In the genomic region with DNA sequence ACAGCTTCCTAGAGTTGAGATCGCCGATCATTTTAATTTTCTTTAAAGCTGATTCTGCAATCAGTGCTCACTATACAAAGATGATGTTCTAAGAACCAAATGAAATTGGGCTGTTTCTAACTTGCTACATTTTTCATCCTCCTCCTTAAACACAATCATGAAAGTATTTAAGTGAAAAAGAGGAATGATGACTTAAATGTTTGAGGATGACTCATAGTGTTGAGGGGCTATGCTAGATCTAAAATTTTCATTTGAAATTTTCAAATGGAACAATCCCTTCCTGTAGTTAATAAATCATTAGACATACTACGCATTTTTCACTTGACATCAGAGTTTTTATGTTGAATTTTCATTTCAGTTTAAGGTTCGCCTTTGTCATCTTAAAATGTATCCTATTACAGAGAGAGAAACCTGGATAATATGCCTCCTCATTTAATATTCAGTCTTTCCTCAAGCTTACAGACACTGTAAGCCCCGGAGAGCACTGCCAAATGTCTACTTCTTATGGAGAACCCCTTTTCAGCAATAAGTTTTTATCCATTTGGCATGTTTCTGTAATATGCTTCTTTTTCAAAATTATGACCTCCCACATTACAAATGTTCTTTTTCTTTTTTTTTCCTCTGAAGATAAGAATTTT, we compare ENCODE assay signal across 15 cellular contexts.
"Had no signal": no experiment of that assay in that cellular context is flagged by ENCODE, and none has a peak within 500 bp of the region (broad histone marks: within the 10 kb centered on the region; RNA-seq: fewer than 3 reads in every experiment).

No MANE protein-coding gene starts in this region.

- ATAC-seq: activated CD8-positive, alpha-beta memory T cell treated with anti-CD3 and anti-CD28 coated beads, Interleukin-2, amount 10 ng/mL, durations not matched to agents 7 days and 5 days; natural killer cell treated with Interleukin-12 subunit alpha and Interleukin-12 subunit beta and Interleukin-15 and Interleukin-18, amount 100 ng/mL, for 72 hours; stimulated activated naive B cell treated with anti-CD40 and anti-IgM and Interleukin-4, amounts not matched to agents 10 μg/mL and 1 μg/mL and 100 μg/mL, for 72 hours had no signal

- DNase-seq: activated CD4-positive, alpha-beta T cell treated with anti-CD3 and anti-CD28 coated beads for 1 hour; activated CD4-positive, alpha-beta T cell treated with anti-CD3 and anti-CD28 coated beads, Interleukin-2, amount 50 U/mL, for 48 hours; activated CD8-positive, alpha-beta memory T cell treated with anti-CD3 and anti-CD28 coated beads, Interleukin-2, amount 10 ng/mL, durations not matched to agents 7 days and 5 days; activated naive CD4-positive, alpha-beta T cell treated with anti-CD3 and anti-CD28 coated beads for 36 hours; activated T-cell treated with anti-CD3 and anti-CD28 coated beads, Interleukin-2, amount 50 U/mL, for 1 hour; foreskin melanocyte; kidney glomerular epithelial cell; mesenchymal stem cell; posterior cingulate gyrus; stimulated activated CD4-positive, alpha-beta T cell treated with anti-CD3 and anti-CD28 coated beads, Interleukin-2, amount 100 ng/mL, for 48 hours; stimulated activated naive B cell treated with anti-CD40 and anti-IgM and Interleukin-4, amounts not matched to agents 10 μg/mL and 1 μg/mL and 100 μg/mL, for 72 hours; tibial artery had no signal

- H3K36me3 Mint-ChIP-seq: activated CD8-positive, alpha-beta memory T cell treated with anti-CD3 and anti-CD28 coated beads, Interleukin-2, amount 10 ng/mL, durations not matched to agents 7 days and 5 days; stimulated activated naive B cell treated with anti-CD40 and anti-IgM and Interleukin-4, amounts not matched to agents 10 μg/mL and 1 μg/mL and 100 μg/mL, for 72 hours had no signal

- H3K27me3 Mint-ChIP-seq: activated CD8-positive, alpha-beta memory T cell treated with anti-CD3 and anti-CD28 coated beads, Interleukin-2, amount 10 ng/mL, durations not matched to agents 7 days and 5 days; natural killer cell treated with Interleukin-12 subunit alpha and Interleukin-12 subunit beta and Interleukin-15 and Interleukin-18, amount 100 ng/mL, for 72 hours; stimulated activated naive B cell treated with anti-CD40 and anti-IgM and Interleukin-4, amounts not matched to agents 10 μg/mL and 1 μg/mL and 100 μg/mL, for 72 hours had no signal

- H3K4me3 Mint-ChIP-seq: activated CD8-positive, alpha-beta memory T cell treated with anti-CD3 and anti-CD28 coated beads, Interleukin-2, amount 10 ng/mL, durations not matched to agents 7 days and 5 days; activated naive CD4-positive, alpha-beta T cell treated with anti-CD3 and anti-CD28 coated beads for 36 hours; natural killer cell treated with Interleukin-12 subunit alpha and Interleukin-12 subunit beta and Interleukin-15 and Interleukin-18, amount 100 ng/mL, for 72 hours; stimulated activated naive B cell treated with anti-CD40 and anti-IgM and Interleukin-4, amounts not matched to agents 10 μg/mL and 1 μg/mL and 100 μg/mL, for 72 hours had no signal

- H3K27ac Mint-ChIP-seq: activated CD8-positive, alpha-beta memory T cell treated with anti-CD3 and anti-CD28 coated beads, Interleukin-2, amount 10 ng/mL, durations not matched to agents 7 days and 5 days; activated naive CD4-positive, alpha-beta T cell treated with anti-CD3 and anti-CD28 coated beads for 36 hours; activated T-helper 2 cell treated with anti-CD3 and anti-CD28 coated beads, Interferon-gamma antibody, Interleukin-2, Interleukin-4, amounts not matched to agents 10 μg/mL and 5 μg/mL and 100 μg/mL, durations not matched to agents 14 hours and 24 hours and 36 hours; natural killer cell treated with Interleukin-12 subunit alpha and Interleukin-12 subunit beta and Interleukin-15 and Interleukin-18, amount 100 ng/mL, for 72 hours; stimulated activated naive B cell treated with anti-CD40 and anti-IgM and Interleukin-4, amounts not matched to agents 10 μg/mL and 1 μg/mL and 100 μg/mL, for 72 hours had no signal

- H3K4me3 ChIP-seq: cardiac muscle cell, tibial artery had no signal

- H3K4me1 Mint-ChIP-seq: activated CD8-positive, alpha-beta memory T cell treated with anti-CD3 and anti-CD28 coated beads, Interleukin-2, amount 10 ng/mL, durations not matched to agents 7 days and 5 days; stimulated activated naive B cell treated with anti-CD40 and anti-IgM and Interleukin-4, amounts not matched to agents 10 μg/mL and 1 μg/mL and 100 μg/mL, for 72 hours had no signal
